Comparison of ENCODE assay signal across 8 cellular contexts in the genomic region with DNA sequence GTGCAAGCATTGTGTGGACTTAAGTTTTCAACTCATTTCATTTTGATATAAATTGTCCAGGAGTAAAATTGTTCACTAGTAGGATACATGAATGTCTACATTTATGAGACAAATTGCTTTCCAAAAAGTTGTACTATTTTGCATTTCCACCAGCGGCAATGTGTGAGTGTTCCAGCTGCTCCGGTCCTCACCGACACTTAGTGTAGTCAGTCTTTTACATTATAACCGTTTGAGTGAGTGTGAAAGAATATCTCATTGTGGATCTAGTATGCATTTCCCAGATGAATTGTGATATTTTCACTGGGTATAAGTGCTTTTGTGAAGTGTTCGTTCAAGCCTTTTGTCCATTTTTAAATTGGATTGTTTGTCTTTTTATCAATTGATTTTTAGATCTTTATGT.
"Had no signal": no experiment of that assay in that cellular context is flagged by ENCODE, and none has a peak within 500 bp of the region (broad histone marks: within the 10 kb centered on the region; RNA-seq: fewer than 3 reads in every experiment).

No MANE protein-coding gene starts in this region.

- DNase-seq: GDM1, GF-D8 had no signal

- FAIRE-seq: G401.6, GM12878, GM12891, GM12892, GM18507, GM19239 had no signal

- ATAC-seq: GM12878 had no signal

- H3K4me3 ChIP-seq: GM12878 had no signal
